In the genomic region with DNA sequence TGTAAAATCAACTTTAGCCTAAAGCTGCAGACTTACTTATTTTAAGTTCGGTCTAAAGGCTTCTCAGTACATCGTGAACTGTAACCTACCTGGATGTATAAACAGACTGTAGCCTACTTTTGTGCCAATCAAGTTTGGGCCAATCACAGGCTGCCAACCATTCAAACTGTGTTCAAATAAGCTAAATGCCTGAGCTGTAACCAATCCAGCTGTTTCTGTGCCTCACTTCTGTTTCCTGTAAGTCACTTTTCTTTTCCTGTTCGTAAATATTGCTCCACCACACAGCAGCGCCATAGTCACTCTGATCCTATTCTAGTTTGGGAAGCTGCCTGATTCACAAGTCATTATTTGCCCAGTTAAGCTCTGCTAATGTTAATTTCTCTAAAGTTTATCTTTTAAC, we compare ENCODE assay signal across 11 cellular contexts. TPM values are rescaled to one million over a fixed set of nuclear protein-coding genes. Genes with fewer than 3 reads are reported as not detected.
DNase-seq lines count a peak whose midpoint lies in the region; ATAC-seq and TF ChIP-seq lines count a peak whose summit lies in the region.
"Had no signal": no experiment of that assay in that cellular context is flagged by ENCODE, and none has a peak within 500 bp of the region (broad histone marks: within the 10 kb centered on the region; RNA-seq: fewer than 3 reads in every experiment).

No MANE protein-coding gene starts in this region.

- CTCF ChIA-PET in activated CD4-positive, alpha-beta T cell treated with anti-CD3 and anti-CD28 coated beads for 36 hours (lab: Charles Lee): interaction anchor here (0.7 to 1.4 kb wide), 8 partner anchors 10 to 192 kb away, joined by 3 to 22 read pairs (median 4); a partner anchor contains a TSS

- no peak overlapping the region for H3K27ac ChIP-seq in lung (ENCODE audit: low read depth in 1 of 2, low read length in 1 of 2)
- H3K27ac ChIP-seq: neutrophil had no signal

- H3K4me1 ChIP-seq in lung (ENCODE audit: control insufficient read depth in 2 of 2, insufficient read depth in 2 of 2, low read length in 2 of 2): peaks cover 0 to 4% of the 10 kb centered on the region in 2 donors

- ATAC-seq in activated CD4-positive, alpha-beta T cell treated with anti-CD3 and anti-CD28 coated beads for 36 hours: peak; percentile 83
- ATAC-seq in lung (ENCODE audit: insufficient read depth, low FRiP score) (peak; percentile 72), HG02870 (IDR thresholded peaks at IDR 0.05; ENCODE audit: unreplicated experiment) (no peak), GM21717 (IDR thresholded peaks at IDR 0.05; ENCODE audit: unreplicated experiment) (no peak)

- TF ChIP-seq CTCF in LNCaP clone FGC (IDR thresholded peaks at IDR 0.05; ENCODE audit: control insufficient read depth, extremely low read depth, insufficient read depth): no peak
- no peak for TF ChIP-seq CTCF in lung (IDR thresholded peaks at IDR 0.05; ENCODE audit: control extremely low read depth, extremely low read depth)

- peaks cover 7% of the 10 kb centered on the region for H3K4me1 Mint-ChIP-seq in activated CD4-positive, alpha-beta T cell treated with anti-CD3 and anti-CD28 coated beads for 36 hours

- H3K27ac Mint-ChIP-seq in activated CD4-positive, alpha-beta T cell treated with anti-CD3 and anti-CD28 coated beads for 36 hours: peak overlapping the region; percentile 35

- no peaks in the 10 kb centered on the region for H3K9me3 Mint-ChIP-seq in activated CD4-positive, alpha-beta T cell treated with anti-CD3 and anti-CD28 coated beads for 36 hours (ENCODE audit: low read depth)

- H3K27me3 ChIP-seq in lung (ENCODE audit: control insufficient read depth, insufficient read depth): no peaks in the 10 kb centered on the region

- intact Hi-C loops in activated CD4-positive, alpha-beta T cell treated with anti-CD3 and anti-CD28 coated beads for 36 hours (cut with DNase I, micrococcal nuclease): loop anchor here in 1 of 2 experiments (1.0 kb wide), 1 partner anchor 8 kb away; no protein-coding TSS in a partner anchor

- no peaks in the 10 kb centered on the region for H3K36me3 Mint-ChIP-seq in activated CD4-positive, alpha-beta T cell treated with anti-CD3 and anti-CD28 coated beads for 36 hours (ENCODE audit: low read depth)

- no peaks in the 10 kb centered on the region for H3K9me3 ChIP-seq in lung (ENCODE audit: control insufficient read depth in 2 of 2, insufficient read depth in 1 of 2, low read length in 1 of 2)
- H3K9me3 ChIP-seq: neutrophil had no signal

- H3K36me3 ChIP-seq in lung (ENCODE audit: control insufficient read depth in 2 of 2, insufficient read depth in 2 of 2, low read length in 2 of 2): no peaks in the 10 kb centered on the region
- H3K36me3 ChIP-seq: neutrophil had no signal

- 25 to 38% methylated on average over 4 of the region's 4 CpGs for WGBS in lung, 2 donors

- DNase-seq in activated CD4-positive, alpha-beta T cell treated with anti-CD3 and anti-CD28 coated beads for 36 hours: peak; percentile 44
- DNase-seq in activated CD4-positive, alpha-beta T cell treated with anti-CD3 and anti-CD28 coated beads, Interleukin-2, amount 50 U/mL, for 1 hour: no peak
- DNase-seq in LNCaP clone FGC (ENCODE audit: low read depth) (peak; percentile 13), amniotic epithelial cell (ENCODE audit: low read depth) (peak; percentile 33), lung (ENCODE audit: low spot score) (peak; percentile 56), AG08396 (ENCODE audit: low spot score) (no peak)
- DNase-seq: GF-D8, NCI-H2227 treated with DMSO at 0.1 percent for 48 hours had no signal

- no peak overlapping the region for H3K4me3 Mint-ChIP-seq in activated CD4-positive, alpha-beta T cell treated with anti-CD3 and anti-CD28 coated beads for 36 hours

- H3K27me3 Mint-ChIP-seq in activated CD4-positive, alpha-beta T cell treated with anti-CD3 and anti-CD28 coated beads for 36 hours: peaks cover 10% of the 10 kb centered on the region

- H3K4me3 ChIP-seq in LNCaP clone FGC (ENCODE audit: low read depth, low read length): no peak overlapping the region
- H3K4me3 ChIP-seq in lung: no peak overlapping the region

- POLR2A ChIA-PET in activated CD4-positive, alpha-beta T cell treated with anti-CD3 and anti-CD28 coated beads for 36 hours (lab: Charles Lee): no interaction called here

RNA-seq across cellular contexts. Expression of a gene that starts 37.5 kb away (rescaled TPM):
- total RNA-seq in activated CD4-positive, alpha-beta T cell treated with anti-CD3 and anti-CD28 coated beads for 36 hours: not detected
- under 1 TPM; 0.43 to 0.74 TPM for total RNA-seq in lung
- polyA plus RNA-seq in lung: under 1 TPM; 0.37 to 0.38 TPM

RNA-seq across cellular contexts. Expression of a gene that starts 40.3 kb away (rescaled TPM):
- 1 to 10 TPM; 4.3 to 4.7 TPM for total RNA-seq in activated CD4-positive, alpha-beta T cell treated with anti-CD3 and anti-CD28 coated beads for 36 hours
- 1 to 10 TPM; 7.5 to 9.1 TPM for total RNA-seq in lung
- polyA plus RNA-seq in lung: 1 to 10 TPM; 3.7 to 3.9 TPM

RNA-seq across cellular contexts. Expression of a gene that starts 46.1 kb away (rescaled TPM):
- under 1 TPM in 1 of 2 experiments, not detected in 1; 0.07 TPM for total RNA-seq in activated CD4-positive, alpha-beta T cell treated with anti-CD3 and anti-CD28 coated beads for 36 hours
- total RNA-seq in lung: 1 to 10 TPM; 1.8 to 4.9 TPM
- 1 to 10 TPM; 1.4 to 2.2 TPM for polyA plus RNA-seq in lung

Comparison
In these comparisons a context has a peak if more than half of its experiments do, and no peak if none do; other contexts are left out.
1. DNase-seq: peak in activated CD4-positive, alpha-beta T cell treated with anti-CD3 and anti-CD28 coated beads for 36 hours (single experiment), LNCaP clone FGC (single experiment), amniotic epithelial cell (single experiment) and lung (single experiment); none in activated CD4-positive, alpha-beta T cell treated with anti-CD3 and anti-CD28 coated beads, Interleukin-2, amount 50 U/mL, for 1 hour (single experiment) and AG08396 (single experiment).
2. ATAC-seq: peak in activated CD4-positive, alpha-beta T cell treated with anti-CD3 and anti-CD28 coated beads for 36 hours (single experiment) and lung (single experiment); none in HG02870 (single experiment) and GM21717 (single experiment).